Comparison of ENCODE assay signal across 16 cellular contexts in the genomic region with DNA sequence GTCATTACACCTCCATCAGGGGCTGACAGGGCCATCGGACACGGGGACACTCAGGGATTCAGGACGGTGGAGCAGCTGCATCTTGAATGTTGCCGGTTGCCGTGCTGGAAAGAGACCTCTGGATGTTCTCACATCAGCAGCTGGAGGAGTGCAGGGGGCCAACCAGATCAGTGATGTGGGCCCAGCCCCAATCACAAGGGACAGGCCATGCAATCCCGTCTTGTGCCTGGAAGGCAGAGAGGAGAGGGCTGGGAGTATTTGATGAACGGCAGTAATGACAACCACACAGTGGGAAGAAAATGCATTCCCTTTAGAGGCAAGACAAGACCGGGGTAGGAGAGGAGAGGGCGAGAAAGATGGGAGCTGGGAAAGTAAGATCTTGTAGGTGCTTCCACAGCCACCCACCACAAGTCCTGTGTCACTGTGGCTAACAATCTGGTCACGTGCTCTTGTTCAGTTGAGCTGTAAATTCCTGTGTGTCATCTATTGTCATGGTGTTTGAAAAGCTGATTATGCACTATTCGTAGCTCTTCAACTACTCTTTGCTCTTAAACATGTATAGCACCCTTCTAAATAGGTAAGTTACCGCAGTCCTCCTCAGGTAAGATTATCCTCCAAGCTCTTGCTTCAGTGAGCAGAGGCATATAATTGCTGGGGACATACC.
DNase-seq lines count a peak whose midpoint lies in the region; ATAC-seq and TF ChIP-seq lines count a peak whose summit lies in the region.
"Had no signal": no experiment of that assay in that cellular context is flagged by ENCODE, and none has a peak within 500 bp of the region (broad histone marks: within the 10 kb centered on the region; RNA-seq: fewer than 3 reads in every experiment).

No MANE protein-coding gene starts in this region.

- H3K36me3 ChIP-seq in BE2C, result no peaks in the 10 kb centered on the region

- H3K4me1 ChIP-seq in BE2C, result no peaks in the 10 kb centered on the region
- H3K4me1 ChIP-seq: psoas muscle had no signal

- H3K27ac ChIP-seq in VCaP, result peak overlapping the region; percentile 68
- H3K27ac ChIP-seq: psoas muscle had no signal

- no peak for TF ChIP-seq CTCF in BE2C (IDR thresholded peaks at IDR 0.05; ENCODE audit: low read depth, low read length)
- no peak for TF ChIP-seq CTCF in VCaP (conservative IDR thresholded peaks at IDR 0.05)

- intact Hi-C loops in left colon (cut with DNase I, micrococcal nuclease), result no loop called here

- H3K27me3 ChIP-seq in BE2C, result no peaks in the 10 kb centered on the region; the same call in 1 of the 2 replicates

- DNase-seq in BE2C (peak; percentile 37), ELR (ENCODE audit: low read depth) (peak; percentile 13), left lobe of liver (ENCODE audit: low spot score) (peak; percentile 23), left colon (no peak)
- DNase-seq: activated CD4-positive, alpha-beta T cell treated with anti-CD3 and anti-CD28 coated beads for 48 hours; activated T-cell treated with anti-CD3 and anti-CD28 coated beads, Interleukin-2, amount 50 U/mL, for 1 hour; Calu3; GDM1; KG1; NCI-H446; psoas muscle; SK-N-SH had no signal

- H3K9me3 ChIP-seq in BE2C, result no peaks in the 10 kb centered on the region
- H3K9me3 ChIP-seq: psoas muscle, SK-N-SH had no signal

- ATAC-seq in left lobe of liver (no peak), GM21447 (IDR thresholded peaks at IDR 0.05; ENCODE audit: unreplicated experiment) (no peak), GM21529 (IDR thresholded peaks at IDR 0.05; ENCODE audit: unreplicated experiment) (no peak), HG02981 (IDR thresholded peaks at IDR 0.05; ENCODE audit: unreplicated experiment) (no peak), left colon (no peak)
- ATAC-seq: psoas muscle had no signal

- H3K4me3 ChIP-seq in BE2C (ENCODE audit: low read depth, low read length), result no peak overlapping the region
- H3K4me3 ChIP-seq: psoas muscle had no signal

Comparison
In these comparisons a context has a peak if more than half of its experiments do, and no peak if none do; other contexts are left out.
1. DNase-seq: peak in BE2C (single experiment), ELR (single experiment) and left lobe of liver (single experiment); none in left colon (0 of 2).